In the genomic region with DNA sequence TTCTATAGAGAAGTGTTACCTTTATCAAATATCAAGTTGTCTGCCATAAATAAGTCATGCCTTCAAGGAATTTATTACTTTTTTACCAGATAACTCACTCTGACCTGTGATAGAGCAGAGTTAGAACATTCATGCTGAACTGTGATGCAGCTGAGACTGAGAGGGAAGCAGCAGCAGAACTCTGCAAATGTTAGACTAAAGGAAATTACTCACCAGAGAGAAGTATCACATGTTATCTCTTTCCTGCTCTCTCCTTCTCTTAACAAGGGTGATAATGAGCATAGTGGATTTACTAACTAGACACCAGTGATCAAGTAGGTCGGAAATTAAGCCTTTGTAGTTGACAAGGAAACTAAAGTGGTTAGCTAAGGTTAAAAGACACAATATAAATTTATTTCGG, we compare ENCODE assay signal across 18 cellular contexts.
DNase-seq lines count a peak whose midpoint lies in the region; ATAC-seq, FAIRE-seq and TF ChIP-seq lines count a peak whose summit lies in the region.
"Had no signal": no experiment of that assay in that cellular context is flagged by ENCODE, and none has a peak within 500 bp of the region (broad histone marks: within the 10 kb centered on the region; RNA-seq: fewer than 3 reads in every experiment).

No MANE protein-coding gene starts in this region.

- no peak overlapping the region for H4K91ac ChIP-seq in IMR-90 (ENCODE audit: insufficient read depth, low read depth, low read length)

- H3K4me2 ChIP-seq in IMR-90 (ENCODE audit: low read depth, low read length) (no peak overlapping the region), keratinocyte (ENCODE audit: control insufficient read depth, extremely low read depth, insufficient read depth, low read depth, low read length) (no peak overlapping the region)

- 0 out of 2 replicates have a peak overlapping the region, but pooled peaks have one; percentile 15 for H2BK120ac ChIP-seq in IMR-90 (ENCODE audit: low read depth, low read length)

- H4K5ac ChIP-seq in IMR-90 (ENCODE audit: low read depth, low read length): no peak overlapping the region

- H2AK5ac ChIP-seq in IMR-90 (ENCODE audit: low read depth, low read length): no peak overlapping the region

- H3K9me1 ChIP-seq in IMR-90 (ENCODE audit: insufficient read depth, low read length) (peaks cover 5% of the 10 kb centered on the region; the same call in 1 of the 2 replicates), keratinocyte (ENCODE audit: control insufficient read depth, extremely low read depth, insufficient read depth, low read length) (no peaks in the 10 kb centered on the region)

- H3K27me3 ChIP-seq in IMR-90 (ENCODE audit: control insufficient read depth, insufficient read depth, low read length) (no peaks in the 10 kb centered on the region), brain microvascular endothelial cell (replicated peaks) (no peaks in the 10 kb centered on the region), keratinocyte (ENCODE audit: control insufficient read depth, extremely low read depth, insufficient read depth, low read length) (no peaks in the 10 kb centered on the region)
- H3K27me3 ChIP-seq: body of pancreas, ovary had no signal

- FAIRE-seq in D721Med (lab: Jason Lieb, UNC) (peak; percentile 32), keratinocyte (lab: Jason Lieb, UNC) (peak; percentile 75)

- no peak overlapping the region for H3K9ac ChIP-seq in IMR-90 (ENCODE audit: low read depth, low read length)
- H3K9ac ChIP-seq in keratinocyte (ENCODE audit: control insufficient read depth, extremely low read depth, insufficient read depth, low read length): no peak overlapping the region

- DNase-seq in D721Med (ENCODE audit: insufficient read length, low spot score) (no peak), IMR-90 (peak; percentile 37), brain microvascular endothelial cell (no peak), keratinocyte (ENCODE audit: low read depth, low spot score) (no peak), GOT3 (lab: John Stamatoyannopoulos, UW) (no peak), HPDE6-E6E7 (ENCODE audit: extremely low spot score) (no peak), NCI-H1436 treated with DMSO at 0.1 percent for 48 hours (lab: John Stamatoyannopoulos, UW) (no peak)
- DNase-seq: activated naive CD4-positive, alpha-beta T cell treated with anti-CD3 and anti-CD28 coated beads for 36 hours; body of pancreas; Calu3; effector CD8-positive, alpha-beta T cell; NCI-H1694; NCI-H446 treated with DMSO at 0.1 percent for 48 hours; ovary; stimulated activated naive B cell treated with anti-CD40 and anti-IgM and Interleukin-4, amounts not matched to agents 10 μg/mL and 1 μg/mL and 100 μg/mL, for 72 hours; T-cell had no signal

- no peak overlapping the region for H2BK20ac ChIP-seq in IMR-90 (ENCODE audit: low read depth, low read length)

- no peak for TF ChIP-seq POLR2A in IMR-90 (IDR thresholded peaks at IDR 0.05; ENCODE audit: low read depth, low read length)

- no peaks in the 10 kb centered on the region for H4K20me1 ChIP-seq in IMR-90 (ENCODE audit: insufficient read depth, low read length)
- no peaks in the 10 kb centered on the region for H4K20me1 ChIP-seq in keratinocyte (ENCODE audit: control insufficient read depth, extremely low read depth, insufficient read depth, low read length)

- H2BK5ac ChIP-seq in IMR-90 (ENCODE audit: low read depth, low read length, poor library complexity, severe bottlenecking): peak overlapping the region; percentile 28

- H3K23ac ChIP-seq in IMR-90 (ENCODE audit: low read depth, low read length): no peak overlapping the region

- H3K79me2 ChIP-seq in keratinocyte (ENCODE audit: control insufficient read depth, insufficient read depth, low read length): peaks cover 57% of the 10 kb centered on the region

- H4K8ac ChIP-seq in IMR-90 (ENCODE audit: low read depth in 2 of 2, low read length in 2 of 2): no peak overlapping the region

- ATAC-seq in IMR-90 (ENCODE audit: low read depth) (peak; percentile 77), HG02571 (IDR thresholded peaks at IDR 0.05; ENCODE audit: unreplicated experiment) (no peak)
- ATAC-seq: body of pancreas; stimulated activated naive B cell treated with anti-CD40 and anti-IgM and Interleukin-4, amounts not matched to agents 10 μg/mL and 1 μg/mL and 100 μg/mL, for 72 hours; T-cell had no signal

- no peak overlapping the region for H3K27ac ChIP-seq in IMR-90 (ENCODE audit: insufficient read depth, low read length)
- peak overlapping the region; percentile 43 for H3K27ac ChIP-seq in brain microvascular endothelial cell
- H3K27ac ChIP-seq in keratinocyte (ENCODE audit: control insufficient read depth, insufficient read depth, low read length): peak overlapping the region; percentile 39
- H3K27ac ChIP-seq: body of pancreas, ovary had no signal

- no peak overlapping the region for H2BK15ac ChIP-seq in IMR-90 (ENCODE audit: low read depth, low read length)

- peaks cover 20 to 26% of the 10 kb centered on the region in 2 experiments for H3K79me1 ChIP-seq in IMR-90 (ENCODE audit: low read depth in 1 of 2, low read length in 2 of 2)

- no peak overlapping the region for H3K4ac ChIP-seq in IMR-90 (ENCODE audit: low read depth, low read length)

- CTCF ChIA-PET in IMR-90 (lab: Yijun Ruan, JAX): interaction anchor here (0.8 to 1.4 kb wide), 3 partner anchors 17 to 243 kb away, joined by 3 to 4 read pairs (median 4); no protein-coding TSS in a partner anchor

- H3K14ac ChIP-seq in IMR-90 (replicated peaks; ENCODE audit: low read depth, low read length): no peak overlapping the region

- H3K18ac ChIP-seq in IMR-90 (ENCODE audit: low read depth, low read length): peak overlapping the region; percentile 46; the same call in 1 of the 2 replicates

- no peak overlapping the region for H2AK9ac ChIP-seq in IMR-90 (replicated peaks; ENCODE audit: low read depth, low read length, poor library complexity)

- intact Hi-C loops in IMR-90 (cut with micrococcal nuclease): loop anchor here (5.0 to 10.0 kb wide), 2 partner anchors 33 to 1381 kb away; no protein-coding TSS in a partner anchor

- H2AFZ ChIP-seq in IMR-90 (replicated peaks; ENCODE audit: low read length, poor library complexity) (no peak overlapping the region), keratinocyte (ENCODE audit: control insufficient read depth, low read length) (no peak overlapping the region)

- H3K36me3 ChIP-seq in IMR-90 (ENCODE audit: control insufficient read depth, insufficient read depth, low read length) (no peaks in the 10 kb centered on the region), brain microvascular endothelial cell (replicated peaks) (no peaks in the 10 kb centered on the region), keratinocyte (ENCODE audit: control insufficient read depth in 2 of 2, extremely low read depth in 1 of 2, insufficient read depth in 2 of 2, low read length in 2 of 2) (no peaks in the 10 kb centered on the region)
- H3K36me3 ChIP-seq: ovary had no signal

- H3K4me1 ChIP-seq in IMR-90 (ENCODE audit: control insufficient read depth, insufficient read depth, low read length): peaks cover 9% of the 10 kb centered on the region
- H3K4me1 ChIP-seq in keratinocyte (ENCODE audit: control insufficient read depth, extremely low read depth, insufficient read depth, low read length): peaks cover 85% of the 10 kb centered on the region
- H3K4me1 ChIP-seq: body of pancreas had no signal

- no CpG with 5 or more reads among the region's 2 CpGs for WGBS in IMR-90 (ENCODE audit: extremely low coverage in 2 of 2, insufficient read length in 1 of 2), 2 experiments

- TF ChIP-seq CTCF in D721Med (IDR thresholded peaks at IDR 0.05; ENCODE audit: insufficient read depth, missing control alignments): no peak
- no peak for TF ChIP-seq CTCF in IMR-90 (conservative IDR thresholded peaks at IDR 0.05; ENCODE audit: low read depth, low read length)
- no peak for TF ChIP-seq CTCF in brain microvascular endothelial cell (IDR thresholded peaks at IDR 0.05; ENCODE audit: low read depth, low read length, missing control alignments)
- TF ChIP-seq CTCF in keratinocyte (optimal IDR thresholded peaks at IDR 0.05 in 1 of 3, IDR thresholded peaks at IDR 0.05 in 1 of 3, conservative IDR thresholded peaks at IDR 0.05 in 1 of 3; ENCODE audit: extremely low read depth in 1 of 3, insufficient read depth in 2 of 3, low read length in 3 of 3): no peak

- H3K4me3 ChIP-seq in IMR-90 (ENCODE audit: insufficient read depth, low read depth, low read length): no peak overlapping the region
- H3K4me3 ChIP-seq in brain microvascular endothelial cell (ENCODE audit: low read depth, low read length): no peak overlapping the region
- H3K4me3 ChIP-seq in keratinocyte (ENCODE audit: control insufficient read depth in 2 of 3, extremely low read depth in 1 of 3, insufficient read depth in 2 of 3, low read depth in 1 of 3, low read length in 3 of 3): no peak overlapping the region
- H3K4me3 ChIP-seq: body of pancreas, ovary, skin epidermis had no signal

- no peak for TF ChIP-seq RAD21 in IMR-90 (IDR thresholded peaks at IDR 0.05; ENCODE audit: low read length)

- POLR2A ChIA-PET in IMR-90 (lab: Charles Lee; ENCODE audit: unreplicated experiment): no interaction called here

- in situ Hi-C loops in IMR-90 (cut with MboI; ENCODE audit: low sequenced_read_pairs): loop anchor here (10.0 kb wide), 1 partner anchor 171 kb away; no protein-coding TSS in a partner anchor
- in situ Hi-C loops in brain microvascular endothelial cell (cut with HindIII; ENCODE audit: low pct_ligation_motif_present, low sequenced_read_pairs): no loop called here

- H3K56ac ChIP-seq in IMR-90 (ENCODE audit: extremely low read depth, insufficient read depth, low read length): no peak overlapping the region

- no TSS peak for BruUV-seq in IMR-90 (replicated peaks; lab: Mats Ljungman, UMichigan)

- H3K9me3 ChIP-seq in IMR-90 (ENCODE audit: control insufficient read depth, insufficient read depth, low read length) (no peaks in the 10 kb centered on the region), keratinocyte (ENCODE audit: control insufficient read depth, low read depth, low read length) (no peaks in the 10 kb centered on the region)
- H3K9me3 ChIP-seq: body of pancreas had no signal

- dilution Hi-C loops in IMR-90 (cut with HindIII; ENCODE audit: low sequenced_read_pairs, unreplicated experiment): loop anchor here (25.0 kb wide), 1 partner anchor 238 kb away; no protein-coding TSS in a partner anchor
- dilution Hi-C loops in keratinocyte (cut with MboI; ENCODE audit: extremely low pct_ligation_motif_present, low sequenced_read_pairs): no loop called here

TF ChIP-seq in IMR-90, 13 proteins besides CTCF, POLR2A, EP300 and RAD21 (continues in another document):
- TF ChIP-seq FOS (IDR thresholded peaks at IDR 0.05; ENCODE audit: low read depth, low read length) (no peak), BHLHE40 (IDR thresholded peaks at IDR 0.05; ENCODE audit: low read depth, low read length) (no peak), RFX5 (IDR thresholded peaks at IDR 0.05; ENCODE audit: low read depth, low read length) (no peak), SMC3 (IDR thresholded peaks at IDR 0.05; ENCODE audit: low read depth, low read length) (no peak)
